In genomic region chr13:80454245-80454644, GRCh38 we compare ENCODE assay signal across 11 cellular contexts.
A peak's percentile ranks its signal among the peaks of the same experiment; 100 is the strongest.
DNase-seq lines count a peak whose midpoint lies in the region; ATAC-seq, FAIRE-seq and TF ChIP-seq lines count a peak whose summit lies in the region.
"Had no signal": no experiment of that assay in that cellular context is flagged by ENCODE, and none has a peak within 500 bp of the region (broad histone marks: within the 10 kb centered on the region; RNA-seq: fewer than 3 reads in every experiment).

No MANE protein-coding gene starts in this region.

- no peaks in the 10 kb centered on the region for H3K4me1 Mint-ChIP-seq in WTC11

- H3K4me3 ChIP-seq in bronchial epithelial cell (ENCODE audit: low read depth, low read length) = no peak overlapping the region
- H3K4me3 ChIP-seq: gastrocnemius medialis had no signal

- no peak for TF ChIP-seq CTCF in bronchial epithelial cell (IDR thresholded peaks at IDR 0.05; ENCODE audit: insufficient read depth, low read length, severe bottlenecking)
- TF ChIP-seq CTCF in WTC11 (IDR thresholded peaks at IDR 0.05) = no peak

- no peaks in the 10 kb centered on the region; the same call in 1 of the 2 replicates for H3K9me3 Mint-ChIP-seq in WTC11
- H3K9me3 Mint-ChIP-seq: type B pancreatic cell had no signal

- DNase-seq in GF-D8 (lab: John Stamatoyannopoulos, UW) (peak; percentile 99), HT1080 (ENCODE audit: low read depth) (peak; percentile 75), bronchial epithelial cell (ENCODE audit: low read depth) (peak; percentile 29), WTC11 (ENCODE audit: low spot score) (no peak), nucleus accumbens (lab: John Stamatoyannopoulos, UW) (no peak), NCI-H345 treated with DMSO at 0.1 percent for 48 hours (lab: John Stamatoyannopoulos, UW; ENCODE audit: unreplicated experiment) (no peak)
- DNase-seq in activated CD8-positive, alpha-beta memory T cell treated with anti-CD3 and anti-CD28 coated beads, Interleukin-2, amount 50 U/mL, for 48 hours = no peak
- DNase-seq: DMS153, gastrocnemius medialis had no signal

- CTCF ChIA-PET in WTC11 (lab: Charles Lee) = no interaction called here

- H3K4me3 Mint-ChIP-seq in WTC11 = no peak overlapping the region
- H3K4me3 Mint-ChIP-seq: type B pancreatic cell had no signal

- no peaks in the 10 kb centered on the region for H3K27me3 Mint-ChIP-seq in WTC11 (ENCODE audit: low read depth)
- H3K27me3 Mint-ChIP-seq: type B pancreatic cell had no signal

- ATAC-seq in GM21619 (IDR thresholded peaks at IDR 0.05; ENCODE audit: unreplicated experiment) = peak; percentile 88
- no peak for ATAC-seq in WTC11
- ATAC-seq: gastrocnemius medialis had no signal

- no peaks in the 10 kb centered on the region for H3K36me3 Mint-ChIP-seq in WTC11

- H3K36me3 ChIP-seq in bronchial epithelial cell (ENCODE audit: control insufficient read depth, insufficient read depth, low read length) = no peaks in the 10 kb centered on the region
- H3K36me3 ChIP-seq: gastrocnemius medialis had no signal

- no peak overlapping the region for H3K27ac Mint-ChIP-seq in WTC11
- H3K27ac Mint-ChIP-seq: type B pancreatic cell had no signal

- H3K27me3 ChIP-seq in bronchial epithelial cell (ENCODE audit: control insufficient read depth, insufficient read depth, low read length) = no peaks in the 10 kb centered on the region
- H3K27me3 ChIP-seq: gastrocnemius medialis had no signal

- POLR2A ChIA-PET in WTC11 (lab: Charles Lee) = no interaction called here

- FAIRE-seq in bronchial epithelial cell (lab: Jason Lieb, UNC) = no peak

TF ChIP-seq in WTC11, 78 proteins besides CTCF, POLR2A, EP300 and RAD21:
- TF ChIP-seq JUN (CRISPR knock-in tag; IDR thresholded peaks at IDR 0.05) = no peak
- no peak for TF ChIP-seq TEAD4 (CRISPR knock-in tag; IDR thresholded peaks at IDR 0.05)
- TF ChIP-seq ZNF121 (CRISPR knock-in tag; IDR thresholded peaks at IDR 0.05) = no peak
- no peak for TF ChIP-seq ZNF671 (CRISPR knock-in tag; IDR thresholded peaks at IDR 0.05)
- TF ChIP-seq IRF2 (CRISPR knock-in tag; IDR thresholded peaks at IDR 0.05; ENCODE audit: borderline replicate concordance, low read depth) = no peak
- TF ChIP-seq ZNF512 (CRISPR knock-in tag; IDR thresholded peaks at IDR 0.05; ENCODE audit: borderline replicate concordance) = no peak
- TF ChIP-seq IRF1 (CRISPR knock-in tag; IDR thresholded peaks at IDR 0.05) = no peak

Comparison
In these comparisons a context has a peak if more than half of its experiments do, and no peak if none do; other contexts are left out.
1. DNase-seq: peak in GF-D8 (single experiment), HT1080 (single experiment) and bronchial epithelial cell (single experiment); none in activated CD8-positive, alpha-beta memory T cell treated with anti-CD3 and anti-CD28 coated beads, Interleukin-2, amount 50 U/mL, for 48 hours (single experiment), WTC11 (single experiment), nucleus accumbens (0 of 56) and NCI-H345 treated with DMSO at 0.1 percent for 48 hours (single experiment).